Comparison of ENCODE assay signal across 8 cellular contexts in the genomic region with DNA sequence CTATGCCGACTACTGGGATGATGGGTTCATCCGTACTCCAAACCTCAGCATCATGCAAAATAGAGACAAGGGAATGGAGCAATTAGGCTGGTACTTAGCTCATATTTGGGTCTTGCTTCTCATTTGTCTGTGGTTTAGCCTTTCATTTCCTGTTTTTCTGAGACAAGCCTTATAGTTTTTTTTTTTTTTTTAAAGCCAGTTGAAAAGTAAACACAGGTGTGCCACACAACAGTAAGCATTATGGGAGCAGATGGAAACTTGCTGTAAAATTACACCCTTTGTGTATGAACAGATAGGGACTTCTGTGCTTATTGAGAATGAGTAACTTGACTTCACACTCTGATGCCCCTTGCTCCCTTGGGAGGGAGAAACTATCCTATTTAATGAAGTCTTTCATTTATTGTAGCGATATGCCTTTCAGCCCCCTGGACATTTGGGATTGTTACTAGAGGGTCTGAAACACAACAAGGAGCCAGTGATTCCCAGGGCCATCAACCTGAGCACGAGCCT. TPM values are rescaled to one million over a fixed set of nuclear protein-coding genes. Genes with fewer than 3 reads are reported as not detected.
A peak's percentile ranks its signal among the peaks of the same experiment; 100 is the strongest.
DNase-seq lines count a peak whose midpoint lies in the region; ATAC-seq, FAIRE-seq and TF ChIP-seq lines count a peak whose summit lies in the region.

No MANE protein-coding gene starts in this region.

- TF ChIP-seq EP300 in esophagus muscularis mucosa (IDR thresholded peaks at IDR 0.05) = no peak

- DNase-seq in COR-L47 (lab: John Stamatoyannopoulos, UW) (peak; percentile 65), kidney (no peak), mesenteric fat pad (ENCODE audit: low spot score) (no peak), esophagus muscularis mucosa (ENCODE audit: extremely low spot score) (no peak), ureter (ENCODE audit: low spot score) (no peak)

- intact Hi-C loops in kidney (cut with DNase I) = no loop called here
- intact Hi-C loops in esophagus muscularis mucosa (cut with DNase I) = no loop called here

- peaks cover 84% of the 10 kb centered on the region for H3K36me3 ChIP-seq in OCI-LY1 (ENCODE audit: insufficient read depth, low read length)
- H3K36me3 ChIP-seq in kidney (ENCODE audit: control insufficient read depth in 1 of 2, insufficient read depth in 2 of 2, low read length in 2 of 2) = peaks cover 0 to 3% of the 10 kb centered on the region in 2 donors
- no peaks in the 10 kb centered on the region for H3K36me3 ChIP-seq in esophagus muscularis mucosa

- WGBS in esophagus muscularis mucosa = 97% methylated on average over 3 of the region's 4 CpGs

- H3K27me3 ChIP-seq in OCI-LY1 (ENCODE audit: insufficient read depth, low read length) = no peaks in the 10 kb centered on the region
- no peaks in the 10 kb centered on the region for H3K27me3 ChIP-seq in esophagus muscularis mucosa

- peaks cover 7% of the 10 kb centered on the region; the same call in 1 of the 2 replicates for H3F3A ChIP-seq in OCI-LY1 (ENCODE audit: insufficient read depth, low read length)

- TF ChIP-seq POLR2A in esophagus muscularis mucosa (IDR thresholded peaks at IDR 0.05; ENCODE audit: low read depth) = no peak

- TF ChIP-seq CTCF in OCI-LY1 (IDR thresholded peaks at IDR 0.05; ENCODE audit: low read length) = no peak
- no peak for TF ChIP-seq CTCF in kidney (IDR thresholded peaks at IDR 0.05; ENCODE audit: borderline replicate concordance, extremely low read depth, insufficient read depth)
- TF ChIP-seq CTCF in esophagus muscularis mucosa (IDR thresholded peaks at IDR 0.05) = no peak

- H3K4me1 ChIP-seq in OCI-LY1 (ENCODE audit: insufficient read depth, low read length, severe bottlenecking) (peaks cover 100% of the 10 kb centered on the region), kidney (ENCODE audit: control insufficient read depth in 1 of 2, insufficient read depth in 1 of 2, low read depth in 1 of 2, low read length in 2 of 2) (peaks cover 7 to 28% of the 10 kb centered on the region in 2 donors), esophagus muscularis mucosa (peaks cover 0 to 43% (median 39%) of the 10 kb centered on the region in 4 donors)

- peak overlapping the region; percentile 78 for H3K4me2 ChIP-seq in OCI-LY1 (ENCODE audit: low read length)

- H3K9me3 ChIP-seq in OCI-LY1 (ENCODE audit: low read length) (no peaks in the 10 kb centered on the region), kidney (ENCODE audit: control insufficient read depth in 1 of 2, low read length in 2 of 2) (no peaks in the 10 kb centered on the region), esophagus muscularis mucosa (no peaks in the 10 kb centered on the region)

- no peaks in the 10 kb centered on the region for H3K9me2 ChIP-seq in OCI-LY1 (ENCODE audit: low read depth, low read length)

- no peak for FAIRE-seq in kidney (lab: Jason Lieb, UNC)

- H2AFZ ChIP-seq in OCI-LY1 (ENCODE audit: low read length) = no peak overlapping the region

- peak; percentile 69 for ATAC-seq in GM21381 (IDR thresholded peaks at IDR 0.05; ENCODE audit: unreplicated experiment)
- peak; percentile 67 for ATAC-seq in HG03521 (IDR thresholded peaks at IDR 0.05; ENCODE audit: unreplicated experiment)

- H4K20me1 ChIP-seq in OCI-LY1 (ENCODE audit: insufficient read depth, low read length) = no peaks in the 10 kb centered on the region

- H3K9ac ChIP-seq in OCI-LY1 (ENCODE audit: low read length) = peak overlapping the region; percentile 93
- H3K9ac ChIP-seq in kidney (ENCODE audit: low read length in 2 of 2) = no peak overlapping the region

- H3K79me2 ChIP-seq in OCI-LY1 (ENCODE audit: insufficient read depth, low read length) = no peaks in the 10 kb centered on the region

- H3K27ac ChIP-seq in OCI-LY1 (ENCODE audit: low read depth, low read length, poor library complexity, severe bottlenecking) = peak overlapping the region; percentile 100
- no peak overlapping the region for H3K27ac ChIP-seq in kidney (ENCODE audit: low read depth in 2 of 2, low read length in 2 of 2)
- H3K27ac ChIP-seq in esophagus muscularis mucosa (replicated peaks in 1 of 4) = no peak overlapping the region

- H3K4me3 ChIP-seq in OCI-LY1 (ENCODE audit: low read depth, low read length, poor library complexity, severe bottlenecking) (peak overlapping the region; percentile 41), kidney (ENCODE audit: low read length in 2 of 2) (no peak overlapping the region), esophagus muscularis mucosa (no peak overlapping the region)

RNA-seq across cellular contexts. Expression of a gene that starts 13.7 kb away (rescaled TPM):
- total RNA-seq in kidney (8.8 TPM), mesenteric fat pad (not detected), esophagus muscularis mucosa (1 to 10 TPM in 1 of 4 donors, under 1 TPM in 3; 0.26 to 1.2 (median 0.62) TPM), ureter (41.7 TPM)
- 4.7 TPM for polyA plus RNA-seq in kidney (ENCODE audit: insufficient read depth, low read depth, low replicate concordance)
